In genomic region chr1:91505086-91505485, GRCh38 we compare ENCODE assay signal across 15 cellular contexts.
"Had no signal": no experiment of that assay in that cellular context is flagged by ENCODE, and none has a peak within 500 bp of the region (broad histone marks: within the 10 kb centered on the region; RNA-seq: fewer than 3 reads in every experiment).

No MANE protein-coding gene starts in this region.

- H3K27ac Mint-ChIP-seq: activated CD8-positive, alpha-beta T cell treated with anti-CD3 and anti-CD28 coated beads, Interleukin-2, amount 10 ng/mL, durations not matched to agents 7 days and 5 days; activated naive CD8-positive, alpha-beta T cell treated with anti-CD3 and anti-CD28 coated beads, Interleukin-2, amount 50 U/mL, for 24 hours; stimulated activated naive CD8-positive, alpha-beta T cell treated with anti-CD3 and anti-CD28 coated beads, Interleukin-15, amount 100 ng/mL, for 72 hours had no signal

- DNase-seq: activated CD4-positive, alpha-beta T cell treated with anti-CD3 and anti-CD28 coated beads for 4 hours; activated CD8-positive, alpha-beta memory T cell treated with anti-CD3 and anti-CD28 coated beads, Interleukin-2, amount 50 U/mL, for 48 hours; activated CD8-positive, alpha-beta T cell treated with anti-CD3 and anti-CD28 coated beads, Interleukin-2, amount 10 ng/mL, durations not matched to agents 7 days and 5 days; activated naive CD4-positive, alpha-beta T cell treated with Interleukin-2 at 50 U/mL for 16 hours; activated naive CD8-positive, alpha-beta T cell treated with anti-CD3 and anti-CD28 coated beads, Interleukin-2, amount 50 U/mL, for 24 hours; gastrocnemius medialis; left lung; pancreas; stimulated activated CD4-positive, alpha-beta T cell treated with anti-CD3 and anti-CD28 coated beads, Interleukin-15, amount 100 ng/mL, for 24 hours; stimulated activated CD4-positive, alpha-beta T cell treated with anti-CD3 and anti-CD28 coated beads, Interleukin-4, amount 100 ng/mL, for 4 hours; stimulated activated naive CD8-positive, alpha-beta T cell treated with anti-CD3 and anti-CD28 coated beads, Interleukin-15, amount 100 ng/mL, for 72 hours had no signal

- H3K36me3 ChIP-seq: ascending aorta, gastrocnemius medialis, pancreas, thoracic aorta had no signal

- ATAC-seq: activated CD8-positive, alpha-beta T cell treated with anti-CD3 and anti-CD28 coated beads, Interleukin-2, amount 10 ng/mL, durations not matched to agents 7 days and 5 days; activated naive CD8-positive, alpha-beta T cell treated with anti-CD3 and anti-CD28 coated beads, Interleukin-2, amount 50 U/mL, for 24 hours; gastrocnemius medialis; left lung; natural killer cell treated with Interleukin-12 subunit alpha and Interleukin-12 subunit beta and Interleukin-15 and Interleukin-18, amount 100 ng/mL, for 72 hours; pancreas; stimulated activated naive CD8-positive, alpha-beta T cell treated with anti-CD3 and anti-CD28 coated beads, Interleukin-15, amount 100 ng/mL, for 72 hours had no signal

- H3K27ac ChIP-seq: ascending aorta, gastrocnemius medialis, left lung, pancreas, thoracic aorta had no signal

- H3K9me3 Mint-ChIP-seq: activated naive CD8-positive, alpha-beta T cell treated with anti-CD3 and anti-CD28 coated beads, Interleukin-2, amount 50 U/mL, for 24 hours; natural killer cell treated with Interleukin-12 subunit alpha and Interleukin-12 subunit beta and Interleukin-15 and Interleukin-18, amount 100 ng/mL, for 72 hours; stimulated activated naive CD8-positive, alpha-beta T cell treated with anti-CD3 and anti-CD28 coated beads, Interleukin-15, amount 100 ng/mL, for 72 hours had no signal

- FAIRE-seq: keratinocyte, pancreas had no signal

- H3K4me3 ChIP-seq: ascending aorta, gastrocnemius medialis, left lung, pancreas, thoracic aorta had no signal

- H3K27me3 ChIP-seq: ascending aorta, gastrocnemius medialis, left lung, pancreas had no signal

- H3K4me3 Mint-ChIP-seq: activated CD8-positive, alpha-beta T cell treated with anti-CD3 and anti-CD28 coated beads, Interleukin-2, amount 10 ng/mL, durations not matched to agents 7 days and 5 days; activated naive CD8-positive, alpha-beta T cell treated with anti-CD3 and anti-CD28 coated beads, Interleukin-2, amount 50 U/mL, for 24 hours; stimulated activated naive CD8-positive, alpha-beta T cell treated with anti-CD3 and anti-CD28 coated beads, Interleukin-15, amount 100 ng/mL, for 72 hours had no signal

- H3K9me3 ChIP-seq: ascending aorta, gastrocnemius medialis, left lung, pancreas, thoracic aorta had no signal

- H3K4me1 ChIP-seq: ascending aorta had no signal

- H3K27me3 Mint-ChIP-seq: activated naive CD8-positive, alpha-beta T cell treated with anti-CD3 and anti-CD28 coated beads, Interleukin-2, amount 50 U/mL, for 24 hours; natural killer cell treated with Interleukin-12 subunit alpha and Interleukin-12 subunit beta and Interleukin-15 and Interleukin-18, amount 100 ng/mL, for 72 hours; stimulated activated naive CD8-positive, alpha-beta T cell treated with anti-CD3 and anti-CD28 coated beads, Interleukin-15, amount 100 ng/mL, for 72 hours had no signal
